Comparison of ENCODE assay signal across 8 cellular contexts in the genomic region with DNA sequence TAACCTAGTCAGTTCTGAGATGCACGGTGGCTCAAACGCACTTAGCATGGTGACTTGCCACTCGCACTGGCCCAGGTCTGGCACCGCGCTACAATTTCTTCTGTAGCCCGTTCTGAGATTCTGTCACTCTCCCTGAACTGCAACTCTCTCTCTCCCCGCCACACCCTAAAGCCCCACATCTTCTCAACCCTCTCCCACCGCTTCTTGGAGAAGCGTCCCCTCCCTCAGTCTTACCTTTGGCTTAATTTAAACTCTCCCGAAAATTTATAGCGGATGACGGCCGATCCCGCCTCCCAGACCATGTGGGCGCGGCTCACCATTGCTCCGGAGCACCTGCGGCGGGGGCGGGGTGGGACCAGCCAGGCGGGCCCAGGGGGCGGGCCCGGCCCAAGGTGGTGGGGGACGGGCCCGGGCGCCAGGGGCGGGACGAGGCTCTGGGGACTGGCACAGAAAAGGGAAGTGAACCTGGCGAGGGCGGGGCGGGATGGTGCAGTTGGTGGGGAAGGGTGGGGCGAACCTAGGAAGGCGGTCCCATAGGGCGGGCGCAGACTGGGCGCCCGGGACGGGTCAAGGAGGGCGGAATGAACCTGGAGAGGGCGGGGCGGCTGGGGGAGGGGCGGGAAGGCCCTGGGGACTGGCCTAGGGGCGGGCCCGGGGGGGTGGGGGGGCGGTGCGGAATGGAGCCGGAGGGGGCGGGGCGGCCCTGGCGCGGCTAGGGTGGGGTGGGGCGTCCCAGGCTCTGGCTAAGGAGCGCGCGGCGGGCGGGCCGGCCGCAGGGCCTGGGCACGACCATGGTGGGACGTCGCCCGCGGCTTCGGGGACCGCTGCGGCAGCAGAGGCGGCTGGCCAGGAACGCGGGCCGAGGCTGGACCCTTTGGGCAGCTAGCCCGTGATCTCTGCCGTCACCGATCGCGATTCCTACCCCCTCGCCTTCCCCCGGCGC. TPM values are rescaled to one million over a fixed set of nuclear protein-coding genes. Genes with fewer than 3 reads are reported as not detected.
DNase-seq lines count a peak whose midpoint lies in the region; ATAC-seq and TF ChIP-seq lines count a peak whose summit lies in the region.

A gene (plus strand): TSS at position 730 of the 943 bp plus-strand sequence. CDS start 305 bp downstream, outside the sequence.

- DNase-seq in BE2C (peak; percentile 65), NCI-H69 (lab: John Stamatoyannopoulos, UW) (peak; percentile 98), ecto neural progenitor cell (ENCODE audit: low spot score) (peak; percentile 82), mesenteric fat pad (ENCODE audit: low spot score) (peak; percentile 96)
- DNase-seq in activated CD4-positive, alpha-beta T cell treated with anti-CD3 and anti-CD28 coated beads, Interleukin-2, amount 50 U/mL, for 4 hours: peak; percentile 88
- DNase-seq in stimulated activated CD8-positive, alpha-beta memory T cell treated with anti-CD3 and anti-CD28 coated beads, Interleukin-15, amount 100 ng/mL, for 24 hours (ENCODE audit: low read depth): peak; percentile 55

- TF ChIP-seq CTCF in BE2C (IDR thresholded peaks at IDR 0.05; ENCODE audit: low read depth, low read length): no peak

- H3K4me3 ChIP-seq in BE2C (ENCODE audit: low read depth, low read length): peak within 1 kb of the TSS; percentile 40

- H3K9me3 ChIP-seq in BE2C: no peaks in the 10 kb centered on the region

- ATAC-seq in GM19395 (IDR thresholded peaks at IDR 0.05; ENCODE audit: unreplicated experiment): peak; percentile 74
- peak; percentile 90 for ATAC-seq in HG03520 (IDR thresholded peaks at IDR 0.05; ENCODE audit: unreplicated experiment)

- H3K27me3 ChIP-seq in BE2C: peaks cover 46% of the 10 kb centered on the region

- H3K36me3 ChIP-seq in BE2C: no peaks in the 10 kb centered on the region

- H3K4me1 ChIP-seq in BE2C: no peaks in the 10 kb centered on the region

RNA-seq across cellular contexts. Expression of the gene that starts here (rescaled TPM):
- not detected for polyA plus RNA-seq in BE2C (2012; ENCODE audit: insufficient read depth, insufficient read length, low read depth)
- total RNA-seq in mesenteric fat pad: 0.96 TPM

Comparison
In these comparisons a context has a peak if more than half of its experiments do, and no peak if none do; other contexts are left out.
1. Peak in every context shown above with its lines: DNase-seq, ATAC-seq and H3K4me3 ChIP-seq.
2. Peak in DNase-seq in mesenteric fat pad; RNA of the gene not detected or under 1 TPM.